ENCODE assay signal across 19 cellular contexts in genomic region chr3:193812078-193812725, GRCh38.
DNase-seq lines count a peak whose midpoint lies in the region; ATAC-seq, FAIRE-seq and TF ChIP-seq lines count a peak whose summit lies in the region.
"Had no signal": no experiment of that assay in that cellular context is flagged by ENCODE, and none has a peak within 500 bp of the region (broad histone marks: within the 10 kb centered on the region; RNA-seq: fewer than 3 reads in every experiment).

No MANE protein-coding gene starts in this region.

- TF ChIP-seq EP300 in H1 (IDR thresholded peaks at IDR 0.05; ENCODE audit: borderline replicate concordance in 1 of 2, low read depth in 2 of 2, low read length in 2 of 2), result no peak

- no peak overlapping the region for H2AFZ ChIP-seq in GM23338
- H2AFZ ChIP-seq in Karpas-422 (ENCODE audit: low read length), result no peak overlapping the region
- no peak overlapping the region for H2AFZ ChIP-seq in H1 (ENCODE audit: low read length)
- H2AFZ ChIP-seq in neural progenitor cell (replicated peaks), result no peak overlapping the region
- H2AFZ ChIP-seq: GM23248 had no signal

- H3K4me3 Mint-ChIP-seq in GM23338, result peak overlapping the region; percentile 34; the same call in 2 of the 3 replicates
- H3K4me3 Mint-ChIP-seq in neural progenitor cell, result no peak overlapping the region
- H3K4me3 Mint-ChIP-seq in activated T-cell treated with anti-CD3 and anti-CD28 coated beads, Interleukin-2, amount 50 U/mL, for 72 hours, result no peak overlapping the region

- no peaks in the 10 kb centered on the region for H3K9me3 ChIP-seq in Karpas-422 (ENCODE audit: low read length)
- H3K9me3 ChIP-seq in H1 (ENCODE audit: insufficient read depth in 2 of 2, low read depth in 1 of 2, low read length in 1 of 2), result no peaks in the 10 kb centered on the region
- H3K9me3 ChIP-seq in neural progenitor cell (ENCODE audit: low read depth), result no peaks in the 10 kb centered on the region
- no peaks in the 10 kb centered on the region for H3K9me3 ChIP-seq in right lobe of liver
- H3K9me3 ChIP-seq: Peyer's patch had no signal

- H2BK15ac ChIP-seq in H1 (ENCODE audit: low read length), result no peak overlapping the region

- no peaks in the 10 kb centered on the region for H3K9me3 Mint-ChIP-seq in GM23338
- H3K9me3 Mint-ChIP-seq in neural progenitor cell, result no peaks in the 10 kb centered on the region
- no peaks in the 10 kb centered on the region for H3K9me3 Mint-ChIP-seq in activated T-cell treated with anti-CD3 and anti-CD28 coated beads, Interleukin-2, amount 50 U/mL, for 72 hours

- H4K20me1 ChIP-seq in GM23338 (replicated peaks; ENCODE audit: insufficient read depth), result no peaks in the 10 kb centered on the region
- no peaks in the 10 kb centered on the region for H4K20me1 ChIP-seq in Karpas-422 (ENCODE audit: insufficient read depth, low read depth, low read length)
- H4K20me1 ChIP-seq in H1 (replicated peaks in 1 of 2; ENCODE audit: control insufficient read depth in 1 of 2, insufficient read depth in 2 of 2, low read length in 2 of 2), result no peaks in the 10 kb centered on the region
- no peaks in the 10 kb centered on the region for H4K20me1 ChIP-seq in neural progenitor cell (ENCODE audit: low read depth)

- intact Hi-C loops in right lobe of liver (cut with DNase I), result no loop called here

- no peaks in the 10 kb centered on the region for H3K27me3 ChIP-seq in GM23338 (ENCODE audit: insufficient read depth)
- H3K27me3 ChIP-seq in Karpas-422 (ENCODE audit: low read length), result no peaks in the 10 kb centered on the region
- no peaks in the 10 kb centered on the region for H3K27me3 ChIP-seq in H1 (replicated peaks in 1 of 4; ENCODE audit: control insufficient read depth in 3 of 4, extremely low read depth in 1 of 4, insufficient read depth in 3 of 4, low read length in 3 of 4)
- no peaks in the 10 kb centered on the region for H3K27me3 ChIP-seq in neural progenitor cell
- no peaks in the 10 kb centered on the region for H3K27me3 ChIP-seq in right lobe of liver
- H3K27me3 ChIP-seq: Peyer's patch had no signal

- peak overlapping the region; percentile 73 for H3K18ac ChIP-seq in H1 (ENCODE audit: extremely low read depth, low read length)

- H3K4me1 Mint-ChIP-seq in GM23338, result peaks cover 82% of the 10 kb centered on the region
- peaks cover 70% of the 10 kb centered on the region for H3K4me1 Mint-ChIP-seq in neural progenitor cell
- H3K4me1 Mint-ChIP-seq in activated T-cell treated with anti-CD3 and anti-CD28 coated beads, Interleukin-2, amount 50 U/mL, for 72 hours (ENCODE audit: low read depth), result no peaks in the 10 kb centered on the region

- no peak for TF ChIP-seq RAD21 in H1 (IDR thresholded peaks at IDR 0.05 in 1 of 2, conservative IDR thresholded peaks at IDR 0.05 in 1 of 2; ENCODE audit: low read depth in 2 of 2, low read length in 2 of 2)

- H3K27ac Mint-ChIP-seq in GM23338, result peak overlapping the region; percentile 91
- peak overlapping the region; percentile 64 for H3K27ac Mint-ChIP-seq in neural progenitor cell
- no peak overlapping the region for H3K27ac Mint-ChIP-seq in activated T-cell treated with anti-CD3 and anti-CD28 coated beads, Interleukin-2, amount 50 U/mL, for 72 hours

- H3K79me2 ChIP-seq in GM23338 (replicated peaks; ENCODE audit: insufficient read depth), result no peaks in the 10 kb centered on the region
- no peaks in the 10 kb centered on the region for H3K79me2 ChIP-seq in Karpas-422 (ENCODE audit: low read length)
- no peaks in the 10 kb centered on the region for H3K79me2 ChIP-seq in H1 (ENCODE audit: control insufficient read depth in 1 of 2, insufficient read depth in 2 of 2, low read length in 2 of 2)
- H3K79me2 ChIP-seq in neural progenitor cell (ENCODE audit: low read depth), result no peaks in the 10 kb centered on the region

- H3K36me3 Mint-ChIP-seq in GM23338 (ENCODE audit: low read depth), result no peaks in the 10 kb centered on the region
- H3K36me3 Mint-ChIP-seq in neural progenitor cell, result no peaks in the 10 kb centered on the region
- no peaks in the 10 kb centered on the region for H3K36me3 Mint-ChIP-seq in activated T-cell treated with anti-CD3 and anti-CD28 coated beads, Interleukin-2, amount 50 U/mL, for 72 hours (ENCODE audit: insufficient read depth in 2 of 2)

- peak overlapping the region; percentile 69 for H2BK20ac ChIP-seq in H1 (ENCODE audit: low read length)

- H3F3A ChIP-seq in GM23338 (replicated peaks; ENCODE audit: low read depth) (peaks cover 24% of the 10 kb centered on the region), neural progenitor cell (ENCODE audit: low read depth) (peaks cover 67% of the 10 kb centered on the region)

- no peak overlapping the region for H4K8ac ChIP-seq in H1 (ENCODE audit: extremely low read depth, insufficient read depth, low read length)

- H3K4me3 ChIP-seq in GM23338, result peak overlapping the region; percentile 38
- H3K4me3 ChIP-seq in Karpas-422 (ENCODE audit: low read length), result peak overlapping the region; percentile 50; the same call in 1 of the 2 replicates
- peak overlapping the region in 2 of 4 experiments; percentile 5 to 46; a peak in 3 of 8 replicates for H3K4me3 ChIP-seq in H1 (ENCODE audit: extremely low read depth in 1 of 4, insufficient read depth in 2 of 4, low read depth in 3 of 4, low read length in 4 of 4)
- H3K4me3 ChIP-seq in neural progenitor cell, result no peak overlapping the region
- no peak overlapping the region for H3K4me3 ChIP-seq in right lobe of liver
- H3K4me3 ChIP-seq: GM23248, Peyer's patch had no signal

- peak overlapping the region; percentile 69 for H2BK12ac ChIP-seq in H1 (ENCODE audit: low read depth, low read length)

- no peaks in the 10 kb centered on the region for H3K36me3 ChIP-seq in GM23338 (ENCODE audit: insufficient read depth)
- H3K36me3 ChIP-seq in Karpas-422 (ENCODE audit: insufficient read depth, low read length), result no peaks in the 10 kb centered on the region
- no peaks in the 10 kb centered on the region for H3K36me3 ChIP-seq in H1 (ENCODE audit: control insufficient read depth in 2 of 4, insufficient read depth in 4 of 4, low read length in 3 of 4)
- no peaks in the 10 kb centered on the region for H3K36me3 ChIP-seq in neural progenitor cell
- H3K36me3 ChIP-seq in right lobe of liver, result no peaks in the 10 kb centered on the region
- H3K36me3 ChIP-seq: Peyer's patch had no signal

- H3K14ac ChIP-seq in H1 (ENCODE audit: insufficient read length), result no peak overlapping the region

- H3K9ac ChIP-seq in Karpas-422 (ENCODE audit: low read length) (no peak overlapping the region; the same call in 1 of the 2 replicates), H1 (replicated peaks in 1 of 4; ENCODE audit: extremely low read depth in 1 of 4, low read depth in 3 of 4, low read length in 3 of 4) (peak overlapping the region in 1 of 4 experiments; percentile 44; a peak in 2 of 7 replicates), neural progenitor cell (no peak overlapping the region)
- H3K9ac ChIP-seq: GM23248 had no signal

- CTCF ChIA-PET in H1 (lab: Charles Lee; ENCODE audit: partially characterized antibody), result interaction anchor here (1.2 to 1.5 kb wide), 4 partner anchors 22 to 30 kb away, joined by 3 to 5 read pairs (median 3); no protein-coding TSS in a partner anchor

- ATAC-seq in GM23338, result peak; percentile 33
- no peak for ATAC-seq in activated T-cell treated with anti-CD3 and anti-CD28 coated beads, Interleukin-2, amount 50 U/mL, for 72 hours (replicated peaks in 1 of 2)
- no peak for ATAC-seq in right lobe of liver
- ATAC-seq: HepG2, SK-N-SH treated with all-trans-retinoic acid at 6 μM for 48 hours had no signal

- peak overlapping the region; percentile 96 for H3K27ac ChIP-seq in GM23338 (ENCODE audit: low read depth)
- H3K27ac ChIP-seq in Karpas-422 (ENCODE audit: low read length), result no peak overlapping the region
- peak overlapping the region; percentile 79 for H3K27ac ChIP-seq in H1 (ENCODE audit: low read depth, low read length)
- H3K27ac ChIP-seq in neural progenitor cell, result no peak overlapping the region
- H3K27ac ChIP-seq in right lobe of liver, result no peak overlapping the region
- H3K27ac ChIP-seq: GM23248 had no signal

- no peak for TF ChIP-seq CTCF in GM23338 (conservative IDR thresholded peaks at IDR 0.05; ENCODE audit: low read depth in 2 of 2)
- no peak for TF ChIP-seq CTCF in H1 (IDR thresholded peaks at IDR 0.05; ENCODE audit: control extremely low read depth in 1 of 3, insufficient read depth in 1 of 3, low read depth in 1 of 3, low read length in 3 of 3)
- no peak for TF ChIP-seq CTCF in neural progenitor cell (IDR thresholded peaks at IDR 0.05)
- no peak for TF ChIP-seq CTCF in right lobe of liver (IDR thresholded peaks at IDR 0.05)

- peak overlapping the region; percentile 94; the same call in 1 of the 2 replicates for H2BK5ac ChIP-seq in H1 (ENCODE audit: low read depth, low read length)

- H3K79me1 ChIP-seq in H1 (ENCODE audit: low read depth, low read length), result no peaks in the 10 kb centered on the region

- H2BK120ac ChIP-seq in H1 (replicated peaks; ENCODE audit: low read depth, low read length), result peak overlapping the region; percentile 97

- no peak; a peak in 1 of 3 replicates for TF ChIP-seq POLR2A in H1 (IDR thresholded peaks at IDR 0.05; ENCODE audit: control extremely low read depth in 1 of 2, low read depth in 2 of 2, low read length in 2 of 2)
- TF ChIP-seq POLR2A in right lobe of liver (IDR thresholded peaks at IDR 0.05), result no peak

- H3K4ac ChIP-seq in H1 (replicated peaks; ENCODE audit: insufficient read length, low read depth, low read length), result peak overlapping the region; percentile 88

- H4K5ac ChIP-seq in H1 (ENCODE audit: insufficient read length, low read depth, low read length), result peak overlapping the region; percentile 73

- H3K9me2 ChIP-seq in GM23338 (ENCODE audit: insufficient read depth) (peaks cover 5% of the 10 kb centered on the region; the same call in 1 of the 2 replicates), Karpas-422 (replicated peaks; ENCODE audit: insufficient read depth, low read length) (no peaks in the 10 kb centered on the region)

- POLR2A ChIA-PET in H1 (lab: Charles Lee; ENCODE audit: partially characterized antibody), result interaction anchor here (0.8 to 1.8 kb wide), 11 partner anchors 8 to 330 kb away, joined by 3 to 10 read pairs (median 4); no protein-coding TSS in a partner anchor

- H2AK5ac ChIP-seq in H1 (ENCODE audit: low read depth, low read length), result peak overlapping the region; percentile 86

- 36% methylated on average over 5 of the region's 5 CpGs; no CpG with 5 or more reads in 1 of the 2 experiments for WGBS in H1 (ENCODE audit: extremely low coverage in 1 of 2, insufficient coverage in 1 of 2, insufficient read length in 1 of 2, insufficient replicate concordance in 2 of 2, low coverage in 1 of 2, low lambda C conversion rate in 2 of 2, missing lambda C conversion rate in 1 of 2), 2 experiments
- WGBS in right lobe of liver (ENCODE audit: insufficient coverage, low coverage, low lambda C conversion rate, missing lambda C conversion rate), result 100% methylated on average over 1 of the region's 5 CpGs

- peak overlapping the region; percentile 7 for H3K56ac ChIP-seq in H1 (replicated peaks; ENCODE audit: insufficient read length, low read depth, low read length)

- no peak for FAIRE-seq in H1 (lab: Jason Lieb, UNC)
- FAIRE-seq: GM12892, HepG2 had no signal

- peak overlapping the region; percentile 95 for H4K91ac ChIP-seq in H1 (replicated peaks; ENCODE audit: insufficient read length, low read length)

- no peaks in the 10 kb centered on the region for H3K23me2 ChIP-seq in H1 (ENCODE audit: low read depth, low read length)

- H3K23ac ChIP-seq in H1 (ENCODE audit: insufficient read length), result no peak overlapping the region

- DNase-seq in GM23338 (ENCODE audit: low spot score) (peak; percentile 70), Karpas-422 (no peak), H1 (ENCODE audit: low read depth in 1 of 2, low spot score in 2 of 2) (no peak), neural progenitor cell (ENCODE audit: low spot score) (no peak), LoVo (ENCODE audit: low spot score) (no peak), right lobe of liver (no peak)
- no peak for DNase-seq in activated T-cell treated with anti-CD3 and anti-CD28 coated beads, Interleukin-2, amount 50 U/mL, for 72 hours
- DNase-seq: AML-193, DMS79, GDM1, GM23248, Kasumi-1, NCI-H1417 treated with DMSO at 0.1 percent for 48 hours, NCI-H345, Peyer's patch, Right ventricle myocardium superior had no signal

- H3K4me1 ChIP-seq in GM23338 (ENCODE audit: insufficient read depth), result peaks cover 77% of the 10 kb centered on the region
- peaks cover 30% of the 10 kb centered on the region for H3K4me1 ChIP-seq in Karpas-422 (ENCODE audit: low read length)
- peaks cover 48 to 63% (median 56%) of the 10 kb centered on the region in 4 experiments for H3K4me1 ChIP-seq in H1 (replicated peaks in 1 of 4; ENCODE audit: control insufficient read depth in 3 of 4, insufficient read depth in 4 of 4, low read length in 3 of 4)
- H3K4me1 ChIP-seq in neural progenitor cell, result peaks cover 66% of the 10 kb centered on the region
- peaks cover 0 to 3% (median 0%) of the 10 kb centered on the region in 4 donors for H3K4me1 ChIP-seq in right lobe of liver

- H3K4me2 ChIP-seq in GM23338 (peak overlapping the region; percentile 72), Karpas-422 (ENCODE audit: low read depth, low read length, poor library complexity, severe bottlenecking) (peak overlapping the region; percentile 64), H1 (ENCODE audit: insufficient read depth in 1 of 2, low read depth in 2 of 2, low read length in 2 of 2) (peak overlapping the region; percentile 65 to 68), neural progenitor cell (no peak overlapping the region)

- H3K27me3 Mint-ChIP-seq in GM23338 (ENCODE audit: insufficient read depth, low read depth, poor library complexity) (peaks cover 14% of the 10 kb centered on the region), neural progenitor cell (ENCODE audit: insufficient read depth, low read depth) (peaks cover 14% of the 10 kb centered on the region)
- peaks cover 14% of the 10 kb centered on the region for H3K27me3 Mint-ChIP-seq in activated T-cell treated with anti-CD3 and anti-CD28 coated beads, Interleukin-2, amount 50 U/mL, for 72 hours (ENCODE audit: low read depth)

Comparison
In these comparisons a context has a peak if more than half of its experiments do, and no peak if none do; other contexts are left out.
1. H3K27ac ChIP-seq: peak in GM23338 (single experiment) and H1 (single experiment); none in Karpas-422 (single experiment), neural progenitor cell (single experiment) and right lobe of liver (0 of 3).
2. H3K4me3 ChIP-seq: peak in GM23338 (single experiment) and Karpas-422 (single experiment); none in neural progenitor cell (single experiment) and right lobe of liver (0 of 3).